ENCODE assay signal across 23 cellular contexts in genomic region chr18:57708288-57708687, GRCh38.
DNase-seq lines count a peak whose midpoint lies in the region; ATAC-seq and TF ChIP-seq lines count a peak whose summit lies in the region.
"Had no signal": no experiment of that assay in that cellular context is flagged by ENCODE, and none has a peak within 500 bp of the region (broad histone marks: within the 10 kb centered on the region; RNA-seq: fewer than 3 reads in every experiment).

No MANE protein-coding gene starts in this region.

- H3K4me1 ChIP-seq in ascending aorta: peaks cover 2 to 28% of the 10 kb centered on the region in 2 donors
- H3K4me1 ChIP-seq in left lung: peaks cover 10 to 27% of the 10 kb centered on the region in 2 donors
- peaks cover 16% of the 10 kb centered on the region for H3K4me1 ChIP-seq in upper lobe of right lung
- H3K4me1 ChIP-seq in heart left ventricle: peaks cover 0 to 36% (median 13%) of the 10 kb centered on the region in 12 donors

- DNase-seq in ascending aorta (ENCODE audit: low spot score in 2 of 2) (no peak), left lung (no peak), progenitor cell of endocrine pancreas (ENCODE audit: low spot score, unreplicated experiment) (no peak), upper lobe of right lung (no peak), RKO (ENCODE audit: low spot score) (no peak), NCI-H510A (lab: John Stamatoyannopoulos, UW) (no peak), heart left ventricle (no peak)
- DNase-seq: AML-193; CD4-positive, alpha-beta T cell; GDM1; NCI-H1048; NCI-H1417 treated with DMSO at 0.1 percent for 48 hours; NCI-H1694 treated with DMSO at 0.1 percent for 48 hours; NCI-H2081; NCI-H2171; NCI-H226; NCI-H510A treated with DMSO at 0.1 percent for 48 hours; NCI-H774; SK-N-SH had no signal

- peaks cover 2% of the 10 kb centered on the region for H3K36me3 Mint-ChIP-seq in progenitor cell of endocrine pancreas (ENCODE audit: insufficient read depth)

- ATAC-seq in left lung: peak; percentile 66
- peak; percentile 65 for ATAC-seq in upper lobe of right lung
- ATAC-seq in heart left ventricle: no peak
- ATAC-seq: A549, GM12878, HCT116 had no signal

- H3K9me3 Mint-ChIP-seq in progenitor cell of endocrine pancreas (ENCODE audit: low read depth): no peaks in the 10 kb centered on the region

- TF ChIP-seq POLR2A in heart left ventricle (IDR thresholded peaks at IDR 0.05): no peak

- no peaks in the 10 kb centered on the region for H3K27me3 Mint-ChIP-seq in progenitor cell of endocrine pancreas
- H3K27me3 Mint-ChIP-seq: CD4-positive, alpha-beta T cell had no signal

- H3K9me3 ChIP-seq in ascending aorta (no peaks in the 10 kb centered on the region), left lung (no peaks in the 10 kb centered on the region), upper lobe of right lung (no peaks in the 10 kb centered on the region), heart left ventricle (no peaks in the 10 kb centered on the region)
- H3K9me3 ChIP-seq: A549, SK-N-SH had no signal

- no peak overlapping the region for H3K27ac Mint-ChIP-seq in progenitor cell of endocrine pancreas
- H3K27ac Mint-ChIP-seq: CD4-positive, alpha-beta T cell had no signal

- peaks cover 0 to 5% of the 10 kb centered on the region in 2 donors for H3K36me3 ChIP-seq in ascending aorta
- H3K36me3 ChIP-seq in left lung: no peaks in the 10 kb centered on the region
- H3K36me3 ChIP-seq in upper lobe of right lung: no peaks in the 10 kb centered on the region
- peaks cover 0 to 16% (median 0%) of the 10 kb centered on the region in 9 donors for H3K36me3 ChIP-seq in heart left ventricle

- no peak overlapping the region for H3K4me3 Mint-ChIP-seq in progenitor cell of endocrine pancreas (ENCODE audit: low read depth)
- H3K4me3 Mint-ChIP-seq: CD4-positive, alpha-beta T cell had no signal

- 92 to 96% (median 95%) methylated on average over 3 of the region's 3 CpGs for WGBS in heart left ventricle, 4 donors

- H3K4me1 Mint-ChIP-seq in progenitor cell of endocrine pancreas (ENCODE audit: low read depth): peaks cover 26% of the 10 kb centered on the region

- intact Hi-C loops in ascending aorta (cut with DNase I) (no loop called here), left lung (cut with DNase I) (no loop called here), upper lobe of right lung (cut with DNase I) (no loop called here), heart left ventricle (cut with DNase I) (no loop called here)

- peak overlapping the region; percentile 3 to 7 for H3K27ac ChIP-seq in ascending aorta
- no peak overlapping the region for H3K27ac ChIP-seq in left lung
- H3K27ac ChIP-seq in upper lobe of right lung: peak overlapping the region; percentile 61
- H3K27ac ChIP-seq in heart left ventricle: no peak overlapping the region
- H3K27ac ChIP-seq: A549; BLaER1 treated with 17β-estradiol and CSF1 and Interleukin-3, amounts not matched to agents 10 nM and 100 nM had no signal

- TF ChIP-seq CTCF in ascending aorta (IDR thresholded peaks at IDR 0.05) (no peak), left lung (IDR thresholded peaks at IDR 0.05) (no peak), progenitor cell of endocrine pancreas (IDR thresholded peaks at IDR 0.05; ENCODE audit: unreplicated experiment) (peak; percentile 7), upper lobe of right lung (IDR thresholded peaks at IDR 0.05) (no peak), heart left ventricle (IDR thresholded peaks at IDR 0.05) (no peak)

- H3K4me3 ChIP-seq in ascending aorta: no peak overlapping the region
- no peak overlapping the region for H3K4me3 ChIP-seq in left lung
- H3K4me3 ChIP-seq in upper lobe of right lung: no peak overlapping the region
- H3K4me3 ChIP-seq in heart left ventricle: no peak overlapping the region
- H3K4me3 ChIP-seq: A549; BLaER1 treated with 17β-estradiol and CSF1 and Interleukin-3, amounts not matched to agents 10 nM and 100 nM; GM12878 had no signal

- H3K27me3 ChIP-seq in ascending aorta (no peaks in the 10 kb centered on the region), left lung (no peaks in the 10 kb centered on the region), upper lobe of right lung (no peaks in the 10 kb centered on the region), heart left ventricle (no peaks in the 10 kb centered on the region)
- H3K27me3 ChIP-seq: BLaER1 treated with 17β-estradiol and CSF1 and Interleukin-3, amounts not matched to agents 10 nM and 100 nM had no signal

Comparison
In these comparisons a context has a peak if more than half of its experiments do, and no peak if none do; other contexts are left out.
1. H3K27ac ChIP-seq: peak in ascending aorta (2 of 2) and upper lobe of right lung (single experiment); none in left lung (0 of 2) and heart left ventricle (0 of 12).
2. ATAC-seq: peak in left lung (single experiment) and upper lobe of right lung (single experiment); none in heart left ventricle (0 of 4).